In genomic region chr5:75335952-75336624, GRCh38 we compare ENCODE assay signal across 8 cellular contexts. TPM values are rescaled to one million over a fixed set of nuclear protein-coding genes. Genes with fewer than 3 reads are reported as not detected.
DNase-seq lines count a peak whose midpoint lies in the region; ATAC-seq and TF ChIP-seq lines count a peak whose summit lies in the region.

No MANE protein-coding gene starts in this region.

- H3K9me3 ChIP-seq in BLaER1 = peaks cover 4% of the 10 kb centered on the region; the same call in 1 of the 2 replicates
- no peaks in the 10 kb centered on the region for H3K9me3 ChIP-seq in SK-N-SH
- H3K9me3 ChIP-seq in esophagus muscularis mucosa = no peaks in the 10 kb centered on the region
- H3K9me3 ChIP-seq in mucosa of stomach (ENCODE audit: control insufficient read depth, low read length) = no peaks in the 10 kb centered on the region

- H3K27me3 ChIP-seq in BLaER1 (no peaks in the 10 kb centered on the region), SK-N-SH (ENCODE audit: insufficient read depth) (no peaks in the 10 kb centered on the region), esophagus muscularis mucosa (no peaks in the 10 kb centered on the region), mucosa of stomach (ENCODE audit: control insufficient read depth, insufficient read depth, low read length) (no peaks in the 10 kb centered on the region)

- peak; percentile 35; the same call in 1 of the 2 replicates for TF ChIP-seq CTCF in SK-N-SH (IDR thresholded peaks at IDR 0.05)
- TF ChIP-seq CTCF in esophagus muscularis mucosa (IDR thresholded peaks at IDR 0.05) = peak; percentile 7 to 48 (median 23)

- TF ChIP-seq EP300 in SK-N-SH (IDR thresholded peaks at IDR 0.05; ENCODE audit: borderline replicate concordance in 1 of 2, low read depth in 1 of 2, low read length in 1 of 2) (no peak), esophagus muscularis mucosa (IDR thresholded peaks at IDR 0.05) (no peak)

- H3K4me2 ChIP-seq in BLaER1 (peak overlapping the region; percentile 77), SK-N-SH (peak overlapping the region; percentile 77)

- H3K27ac ChIP-seq in BLaER1 (peak overlapping the region; percentile 72), SK-N-SH (ENCODE audit: low read depth in 2 of 2, low read length in 1 of 2) (peak overlapping the region; percentile 74 to 98), esophagus muscularis mucosa (replicated peaks in 1 of 4) (peak overlapping the region; percentile 91 to 97 (median 96))

- H3K79me2 ChIP-seq in SK-N-SH (ENCODE audit: insufficient read depth) = peaks cover 38% of the 10 kb centered on the region

- H4K20me1 ChIP-seq in BLaER1 (peaks cover 37% of the 10 kb centered on the region), SK-N-SH (ENCODE audit: insufficient read depth) (peaks cover 13% of the 10 kb centered on the region; the same call in 1 of the 2 replicates)

- no peak for TF ChIP-seq RAD21 in SK-N-SH (IDR thresholded peaks at IDR 0.05; ENCODE audit: low read length)

- 10% methylated on average over 13 of the region's 13 CpGs for whole genome bisulfite sequencing in SK-N-SH (ENCODE audit: low lambda C conversion rate)
- 12% methylated on average over 13 of the region's 13 CpGs for WGBS in esophagus muscularis mucosa

- TF ChIP-seq POLR2A in esophagus muscularis mucosa (IDR thresholded peaks at IDR 0.05; ENCODE audit: low read depth) = no peak

- peak; percentile 6 for DNase-seq in GM19240 (ENCODE audit: insufficient read length, low spot score)
- peak; percentile 82 for DNase-seq in M059J (ENCODE audit: low read depth)
- peak; percentile 73 for DNase-seq in SK-N-SH
- no peak for DNase-seq in esophagus muscularis mucosa (ENCODE audit: extremely low spot score)
- no peak for DNase-seq in stimulated activated CD4-positive, alpha-beta T cell treated with anti-CD3 and anti-CD28 coated beads, Interleukin-4, amount 100 ng/mL, for 24 hours

- H2AFZ ChIP-seq in SK-N-SH (ENCODE audit: low read depth) = peak overlapping the region; percentile 98

- H3K9me2 ChIP-seq in SK-N-SH = no peaks in the 10 kb centered on the region

- CTCF ChIA-PET in SK-N-SH (lab: Yijun Ruan, JAX) = interaction anchor here (0.7 to 2.0 kb wide), 17 partner anchors 9 to 570 kb away, joined by 3 to 24 read pairs (median 3); partner anchors contain the start of genes ANKRD31 and GFM2

- H3F3A ChIP-seq in SK-N-SH (replicated peaks; ENCODE audit: insufficient read depth) = peaks cover 7% of the 10 kb centered on the region

- peaks cover 18% of the 10 kb centered on the region for H3K4me1 ChIP-seq in BLaER1
- peaks cover 0 to 3% of the 10 kb centered on the region in 2 experiments; a peak in 2 of 4 replicates for H3K4me1 ChIP-seq in SK-N-SH (ENCODE audit: control insufficient read depth in 1 of 2, insufficient read depth in 2 of 2, low read depth in 1 of 2, low read length in 1 of 2)
- H3K4me1 ChIP-seq in esophagus muscularis mucosa = peaks cover 13 to 23% (median 19%) of the 10 kb centered on the region in 4 donors
- peaks cover 16% of the 10 kb centered on the region for H3K4me1 ChIP-seq in mucosa of stomach (ENCODE audit: control insufficient read depth, insufficient read depth, low read length)

- H3K36me3 ChIP-seq in BLaER1 (peaks cover 4% of the 10 kb centered on the region; the same call in 1 of the 2 replicates), SK-N-SH (replicated peaks in 1 of 2; ENCODE audit: control insufficient read depth in 1 of 2, insufficient read depth in 2 of 2, low read length in 1 of 2) (peaks cover 0 to 3% of the 10 kb centered on the region in 2 experiments), esophagus muscularis mucosa (no peaks in the 10 kb centered on the region), mucosa of stomach (ENCODE audit: control insufficient read depth, insufficient read depth, low read length) (no peaks in the 10 kb centered on the region)

- H3K9ac ChIP-seq in BLaER1 = peak overlapping the region; percentile 80
- H3K9ac ChIP-seq in SK-N-SH = peak overlapping the region; percentile 62; the same call in 1 of the 2 replicates
- peak overlapping the region; percentile 90 for H3K9ac ChIP-seq in mucosa of stomach (ENCODE audit: low read length)

- POLR2A ChIA-PET in SK-N-SH (lab: Yijun Ruan, JAX) = interaction anchor here (1.7 to 2.0 kb wide), 3 partner anchors 99 to 381 kb away, joined by 6 to 9 read pairs (median 7); partner anchors contain the start of genes ANKRD31 and POC5

- intact Hi-C loops in esophagus muscularis mucosa (cut with DNase I) = loop anchor here (2.0 to 5.0 kb wide), 4 partner anchors 99 to 346 kb away; partner anchors contain the start of genes ANKRD31, CERT1 and POLK

- H3K4me3 ChIP-seq in BLaER1 (peak overlapping the region; percentile 96), SK-N-SH (ENCODE audit: low read depth in 2 of 2, low read length in 1 of 2) (peak overlapping the region; percentile 70 to 90), esophagus muscularis mucosa (peak overlapping the region; percentile 96 to 100 (median 96)), mucosa of stomach (ENCODE audit: low read length) (peak overlapping the region; percentile 64)

- ATAC-seq in GM19351 (IDR thresholded peaks at IDR 0.05; ENCODE audit: unreplicated experiment) = no peak

TF ChIP-seq in SK-N-SH, 30 proteins besides CTCF, POLR2A, EP300 and RAD21 (continues in another document):
- TF ChIP-seq TAF1 (IDR thresholded peaks at IDR 0.05; ENCODE audit: borderline replicate concordance, low read depth, low read length) (no peak), POLR2AphosphoS5 (IDR thresholded peaks at IDR 0.05; ENCODE audit: low read depth, low read length) (no peak), SMC3 (IDR thresholded peaks at IDR 0.05; ENCODE audit: low read depth, low read length) (0 out of 2 replicates have a peak, but pooled peaks have one; percentile 6), GATA2 (CRISPR knock-in tag; IDR thresholded peaks at IDR 0.05) (no peak), FOXJ3 (CRISPR knock-in tag; IDR thresholded peaks at IDR 0.05) (no peak), MXI1 (IDR thresholded peaks at IDR 0.05; ENCODE audit: low read depth, low read length) (0 out of 2 replicates have a peak, but pooled peaks have one; percentile 65)
- TF ChIP-seq, protein P1, sequence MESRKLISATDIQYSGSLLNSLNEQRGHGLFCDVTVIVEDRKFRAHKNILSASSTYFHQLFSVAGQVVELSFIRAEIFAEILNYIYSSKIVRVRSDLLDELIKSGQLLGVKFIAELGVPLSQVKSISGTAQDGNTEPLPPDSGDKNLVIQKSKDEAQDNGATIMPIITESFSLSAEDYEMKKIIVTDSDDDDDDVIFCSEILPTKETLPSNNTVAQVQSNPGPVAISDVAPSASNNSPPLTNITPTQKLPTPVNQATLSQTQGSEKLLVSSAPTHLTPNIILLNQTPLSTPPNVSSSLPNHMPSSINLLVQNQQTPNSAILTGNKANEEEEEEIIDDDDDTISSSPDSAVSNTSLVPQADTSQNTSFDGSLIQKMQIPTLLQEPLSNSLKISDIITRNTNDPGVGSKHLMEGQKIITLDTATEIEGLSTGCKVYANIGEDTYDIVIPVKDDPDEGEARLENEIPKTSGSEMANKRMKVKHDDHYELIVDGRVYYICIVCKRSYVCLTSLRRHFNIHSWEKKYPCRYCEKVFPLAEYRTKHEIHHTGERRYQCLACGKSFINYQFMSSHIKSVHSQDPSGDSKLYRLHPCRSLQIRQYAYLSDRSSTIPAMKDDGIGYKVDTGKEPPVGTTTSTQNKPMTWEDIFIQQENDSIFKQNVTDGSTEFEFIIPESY (IDR thresholded peaks at IDR 0.05; ENCODE audit: borderline replicate concordance, low read depth) = no peak
- TF ChIP-seq, protein P2, sequence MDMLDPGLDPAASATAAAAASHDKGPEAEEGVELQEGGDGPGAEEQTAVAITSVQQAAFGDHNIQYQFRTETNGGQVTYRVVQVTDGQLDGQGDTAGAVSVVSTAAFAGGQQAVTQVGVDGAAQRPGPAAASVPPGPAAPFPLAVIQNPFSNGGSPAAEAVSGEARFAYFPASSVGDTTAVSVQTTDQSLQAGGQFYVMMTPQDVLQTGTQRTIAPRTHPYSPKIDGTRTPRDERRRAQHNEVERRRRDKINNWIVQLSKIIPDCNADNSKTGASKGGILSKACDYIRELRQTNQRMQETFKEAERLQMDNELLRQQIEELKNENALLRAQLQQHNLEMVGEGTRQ (IDR thresholded peaks at IDR 0.05; ENCODE audit: borderline replicate concordance, low read depth, low read length) = no peak
- TF ChIP-seq, protein P3, sequence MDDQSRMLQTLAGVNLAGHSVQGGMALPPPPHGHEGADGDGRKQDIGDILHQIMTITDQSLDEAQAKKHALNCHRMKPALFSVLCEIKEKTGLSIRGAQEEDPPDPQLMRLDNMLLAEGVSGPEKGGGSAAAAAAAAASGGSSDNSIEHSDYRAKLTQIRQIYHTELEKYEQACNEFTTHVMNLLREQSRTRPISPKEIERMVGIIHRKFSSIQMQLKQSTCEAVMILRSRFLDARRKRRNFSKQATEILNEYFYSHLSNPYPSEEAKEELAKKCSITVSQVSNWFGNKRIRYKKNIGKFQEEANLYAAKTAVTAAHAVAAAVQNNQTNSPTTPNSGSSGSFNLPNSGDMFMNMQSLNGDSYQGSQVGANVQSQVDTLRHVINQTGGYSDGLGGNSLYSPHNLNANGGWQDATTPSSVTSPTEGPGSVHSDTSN (IDR thresholded peaks at IDR 0.05) = no peak

RNA-seq across cellular contexts. Expression of gene HMGCR, which starts 0.9 kb away (rescaled TPM):
- total RNA-seq in M059J (2014; rRNA removed; shearing (Covaris generic)) = 68.4 and 154 TPM in 2 replicates
- 8.2 and 11.0 TPM in 2 replicates for polyA plus RNA-seq in SK-N-SH (2012; rRNA removed)
- polyA plus RNA-seq in SK-N-SH (2012; cell fraction: cytosol; rRNA removed) = 11.1 and 11.2 TPM in 2 replicates
- 9.2 and 25.1 TPM in 2 replicates for polyA plus RNA-seq in SK-N-SH (2012; cell fraction: nucleus; rRNA removed)
- 10 to 100 TPM in 2 of 4 donors, 1 to 10 TPM in 2; 9.6 to 17.4 (median 12.6) TPM for total RNA-seq in esophagus muscularis mucosa

Comparison
In these comparisons a context has a peak if more than half of its experiments do, and no peak if none do; other contexts are left out.
1. DNase-seq: peak in GM19240 (single experiment), M059J (single experiment) and SK-N-SH (single experiment); none in esophagus muscularis mucosa (single experiment) and stimulated activated CD4-positive, alpha-beta T cell treated with anti-CD3 and anti-CD28 coated beads, Interleukin-4, amount 100 ng/mL, for 24 hours (single experiment).
2. Peak in every context shown above with its lines, with median percentiles within 50 percentile points of each other: H3K27ac ChIP-seq, H3K4me3 ChIP-seq and H3K9ac ChIP-seq.